In the genomic region with DNA sequence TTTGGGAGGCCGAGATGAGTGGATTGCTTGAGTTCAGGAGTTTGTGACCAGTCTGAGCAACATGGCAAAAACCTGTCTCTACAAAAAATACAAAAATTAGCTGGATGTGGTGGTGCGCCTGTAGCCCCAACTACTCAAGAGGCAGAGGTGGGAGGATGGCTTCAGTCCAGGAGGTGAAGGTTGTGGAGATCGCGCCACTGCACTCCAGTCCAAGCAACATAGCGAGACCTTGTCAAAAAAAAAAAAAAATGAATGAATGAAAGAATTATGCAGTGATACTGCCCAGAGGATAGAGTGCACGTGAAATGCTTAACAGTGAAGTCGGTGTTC, we compare ENCODE assay signal across 1 cellular context.
A peak's percentile ranks its signal among the peaks of the same experiment; 100 is the strongest.
TF ChIP-seq lines count a peak whose summit lies in the region.

No MANE protein-coding gene starts in this region.

TF ChIP-seq in K562, 482 proteins besides CTCF, POLR2A, EP300 and RAD21:
- no peak for TF ChIP-seq POLR2G (IDR thresholded peaks at IDR 0.05; ENCODE audit: low read depth, low read length)
- peak; percentile 57; the same call in 1 of the 2 replicates for TF ChIP-seq LARP7 (IDR thresholded peaks at IDR 0.05)
- TF ChIP-seq ZNF282 (CRISPR knock-in tag; IDR thresholded peaks at IDR 0.05): no peak
- TF ChIP-seq FOXK2 (conservative IDR thresholded peaks at IDR 0.05 in 1 of 2, IDR thresholded peaks at IDR 0.05 in 1 of 2; ENCODE audit: low read depth in 2 of 2): no peak
- TF ChIP-seq, protein P1, sequence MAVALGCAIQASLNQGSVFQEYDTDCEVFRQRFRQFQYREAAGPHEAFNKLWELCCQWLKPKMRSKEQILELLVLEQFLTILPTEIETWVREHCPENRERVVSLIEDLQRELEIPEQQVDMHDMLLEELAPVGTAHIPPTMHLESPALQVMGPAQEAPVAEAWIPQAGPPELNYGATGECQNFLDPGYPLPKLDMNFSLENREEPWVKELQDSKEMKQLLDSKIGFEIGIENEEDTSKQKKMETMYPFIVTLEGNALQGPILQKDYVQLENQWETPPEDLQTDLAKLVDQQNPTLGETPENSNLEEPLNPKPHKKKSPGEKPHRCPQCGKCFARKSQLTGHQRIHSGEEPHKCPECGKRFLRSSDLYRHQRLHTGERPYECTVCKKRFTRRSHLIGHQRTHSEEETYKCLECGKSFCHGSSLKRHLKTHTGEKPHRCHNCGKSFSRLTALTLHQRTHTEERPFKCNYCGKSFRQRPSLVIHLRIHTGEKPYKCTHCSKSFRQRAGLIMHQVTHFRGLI (CRISPR knock-in tag; IDR thresholded peaks at IDR 0.05): no peak
- TF ChIP-seq E2F3 (CRISPR knock-in tag; IDR thresholded peaks at IDR 0.05): no peak
- TF ChIP-seq RHOXF2B (CRISPR knock-in tag; conservative IDR thresholded peaks at IDR 0.05): no peak
- TF ChIP-seq NFIC (IDR thresholded peaks at IDR 0.05): peak; percentile 45; the same call in 1 of the 2 replicates
- TF ChIP-seq, protein P2, sequence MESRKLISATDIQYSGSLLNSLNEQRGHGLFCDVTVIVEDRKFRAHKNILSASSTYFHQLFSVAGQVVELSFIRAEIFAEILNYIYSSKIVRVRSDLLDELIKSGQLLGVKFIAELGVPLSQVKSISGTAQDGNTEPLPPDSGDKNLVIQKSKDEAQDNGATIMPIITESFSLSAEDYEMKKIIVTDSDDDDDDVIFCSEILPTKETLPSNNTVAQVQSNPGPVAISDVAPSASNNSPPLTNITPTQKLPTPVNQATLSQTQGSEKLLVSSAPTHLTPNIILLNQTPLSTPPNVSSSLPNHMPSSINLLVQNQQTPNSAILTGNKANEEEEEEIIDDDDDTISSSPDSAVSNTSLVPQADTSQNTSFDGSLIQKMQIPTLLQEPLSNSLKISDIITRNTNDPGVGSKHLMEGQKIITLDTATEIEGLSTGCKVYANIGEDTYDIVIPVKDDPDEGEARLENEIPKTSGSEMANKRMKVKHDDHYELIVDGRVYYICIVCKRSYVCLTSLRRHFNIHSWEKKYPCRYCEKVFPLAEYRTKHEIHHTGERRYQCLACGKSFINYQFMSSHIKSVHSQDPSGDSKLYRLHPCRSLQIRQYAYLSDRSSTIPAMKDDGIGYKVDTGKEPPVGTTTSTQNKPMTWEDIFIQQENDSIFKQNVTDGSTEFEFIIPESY (CRISPR knock-in tag; IDR thresholded peaks at IDR 0.05): peak; percentile 30; the same call in 1 of the 2 replicates
- TF ChIP-seq, protein P3, sequence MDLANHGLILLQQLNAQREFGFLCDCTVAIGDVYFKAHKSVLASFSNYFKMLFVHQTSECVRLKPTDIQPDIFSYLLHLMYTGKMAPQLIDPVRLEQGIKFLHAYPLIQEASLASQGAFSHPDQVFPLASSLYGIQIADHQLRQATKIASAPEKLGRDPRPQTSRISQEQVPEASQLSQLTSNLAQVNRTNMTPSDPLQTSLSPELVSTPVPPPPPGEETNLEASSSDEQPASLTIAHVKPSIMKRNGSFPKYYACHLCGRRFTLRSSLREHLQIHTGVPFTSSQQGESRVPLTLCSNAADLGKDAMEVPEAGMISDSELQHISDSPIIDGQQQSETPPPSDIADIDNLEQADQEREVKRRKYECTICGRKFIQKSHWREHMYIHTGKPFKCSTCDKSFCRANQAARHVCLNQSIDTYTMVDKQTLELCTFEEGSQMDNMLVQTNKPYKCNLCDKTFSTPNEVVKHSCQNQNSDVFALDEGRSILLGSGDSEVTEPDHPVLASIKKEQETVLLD (IDR thresholded peaks at IDR 0.05): peak; percentile 18; the same call in 1 of the 2 replicates
- TF ChIP-seq, protein P4, sequence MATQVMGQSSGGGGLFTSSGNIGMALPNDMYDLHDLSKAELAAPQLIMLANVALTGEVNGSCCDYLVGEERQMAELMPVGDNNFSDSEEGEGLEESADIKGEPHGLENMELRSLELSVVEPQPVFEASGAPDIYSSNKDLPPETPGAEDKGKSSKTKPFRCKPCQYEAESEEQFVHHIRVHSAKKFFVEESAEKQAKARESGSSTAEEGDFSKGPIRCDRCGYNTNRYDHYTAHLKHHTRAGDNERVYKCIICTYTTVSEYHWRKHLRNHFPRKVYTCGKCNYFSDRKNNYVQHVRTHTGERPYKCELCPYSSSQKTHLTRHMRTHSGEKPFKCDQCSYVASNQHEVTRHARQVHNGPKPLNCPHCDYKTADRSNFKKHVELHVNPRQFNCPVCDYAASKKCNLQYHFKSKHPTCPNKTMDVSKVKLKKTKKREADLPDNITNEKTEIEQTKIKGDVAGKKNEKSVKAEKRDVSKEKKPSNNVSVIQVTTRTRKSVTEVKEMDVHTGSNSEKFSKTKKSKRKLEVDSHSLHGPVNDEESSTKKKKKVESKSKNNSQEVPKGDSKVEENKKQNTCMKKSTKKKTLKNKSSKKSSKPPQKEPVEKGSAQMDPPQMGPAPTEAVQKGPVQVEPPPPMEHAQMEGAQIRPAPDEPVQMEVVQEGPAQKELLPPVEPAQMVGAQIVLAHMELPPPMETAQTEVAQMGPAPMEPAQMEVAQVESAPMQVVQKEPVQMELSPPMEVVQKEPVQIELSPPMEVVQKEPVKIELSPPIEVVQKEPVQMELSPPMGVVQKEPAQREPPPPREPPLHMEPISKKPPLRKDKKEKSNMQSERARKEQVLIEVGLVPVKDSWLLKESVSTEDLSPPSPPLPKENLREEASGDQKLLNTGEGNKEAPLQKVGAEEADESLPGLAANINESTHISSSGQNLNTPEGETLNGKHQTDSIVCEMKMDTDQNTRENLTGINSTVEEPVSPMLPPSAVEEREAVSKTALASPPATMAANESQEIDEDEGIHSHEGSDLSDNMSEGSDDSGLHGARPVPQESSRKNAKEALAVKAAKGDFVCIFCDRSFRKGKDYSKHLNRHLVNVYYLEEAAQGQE (CRISPR knock-in tag; IDR thresholded peaks at IDR 0.05; ENCODE audit: low read depth): 0 out of 2 replicates have a peak, but pooled peaks have one; percentile 8
- TF ChIP-seq ZNF184 (CRISPR knock-in tag; IDR thresholded peaks at IDR 0.05): no peak
- no peak for TF ChIP-seq KLF16 (IDR thresholded peaks at IDR 0.05)
- TF ChIP-seq ZNF766 (CRISPR knock-in tag; conservative IDR thresholded peaks at IDR 0.05): 0 out of 2 replicates have a peak, but pooled peaks have one; percentile 31
- TF ChIP-seq, protein P5, sequence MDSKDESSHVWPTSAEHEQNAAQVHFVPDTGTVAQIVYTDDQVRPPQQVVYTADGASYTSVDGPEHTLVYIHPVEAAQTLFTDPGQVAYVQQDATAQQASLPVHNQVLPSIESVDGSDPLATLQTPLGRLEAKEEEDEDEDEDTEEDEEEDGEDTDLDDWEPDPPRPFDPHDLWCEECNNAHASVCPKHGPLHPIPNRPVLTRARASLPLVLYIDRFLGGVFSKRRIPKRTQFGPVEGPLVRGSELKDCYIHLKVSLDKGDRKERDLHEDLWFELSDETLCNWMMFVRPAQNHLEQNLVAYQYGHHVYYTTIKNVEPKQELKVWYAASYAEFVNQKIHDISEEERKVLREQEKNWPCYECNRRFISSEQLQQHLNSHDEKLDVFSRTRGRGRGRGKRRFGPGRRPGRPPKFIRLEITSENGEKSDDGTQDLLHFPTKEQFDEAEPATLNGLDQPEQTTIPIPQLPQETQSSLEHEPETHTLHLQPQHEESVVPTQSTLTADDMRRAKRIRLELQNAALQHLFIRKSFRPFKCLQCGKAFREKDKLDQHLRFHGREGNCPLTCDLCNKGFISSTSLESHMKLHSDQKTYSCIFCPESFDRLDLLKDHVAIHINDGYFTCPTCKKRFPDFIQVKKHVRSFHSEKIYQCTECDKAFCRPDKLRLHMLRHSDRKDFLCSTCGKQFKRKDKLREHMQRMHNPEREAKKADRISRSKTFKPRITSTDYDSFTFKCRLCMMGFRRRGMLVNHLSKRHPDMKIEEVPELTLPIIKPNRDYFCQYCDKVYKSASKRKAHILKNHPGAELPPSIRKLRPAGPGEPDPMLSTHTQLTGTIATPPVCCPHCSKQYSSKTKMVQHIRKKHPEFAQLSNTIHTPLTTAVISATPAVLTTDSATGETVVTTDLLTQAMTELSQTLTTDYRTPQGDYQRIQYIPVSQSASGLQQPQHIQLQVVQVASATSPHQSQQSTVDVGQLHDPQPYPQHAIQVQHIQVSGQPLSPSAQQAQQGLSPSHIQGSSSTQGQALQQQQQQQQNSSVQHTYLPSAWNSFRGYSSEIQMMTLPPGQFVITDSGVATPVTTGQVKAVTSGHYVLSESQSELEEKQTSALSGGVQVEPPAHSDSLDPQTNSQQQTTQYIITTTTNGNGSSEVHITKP (IDR thresholded peaks at IDR 0.05; ENCODE audit: partially characterized antibody): peak; percentile 6
- TF ChIP-seq EHMT2 (IDR thresholded peaks at IDR 0.05): peak; percentile 35; the same call in 1 of the 2 replicates
- TF ChIP-seq MIER1 (IDR thresholded peaks at IDR 0.05; ENCODE audit: low read depth): peak; percentile 33; the same call in 1 of the 2 replicates
- no peak for TF ChIP-seq NR2C2 (CRISPR knock-in tag; IDR thresholded peaks at IDR 0.05)
- TF ChIP-seq NR2C2 (tag; IDR thresholded peaks at IDR 0.05): 0 out of 2 replicates have a peak, but pooled peaks have one; percentile 92
- peak; percentile 56 for TF ChIP-seq OTX1 (CRISPR knock-in tag; IDR thresholded peaks at IDR 0.05)
- TF ChIP-seq, protein P6, sequence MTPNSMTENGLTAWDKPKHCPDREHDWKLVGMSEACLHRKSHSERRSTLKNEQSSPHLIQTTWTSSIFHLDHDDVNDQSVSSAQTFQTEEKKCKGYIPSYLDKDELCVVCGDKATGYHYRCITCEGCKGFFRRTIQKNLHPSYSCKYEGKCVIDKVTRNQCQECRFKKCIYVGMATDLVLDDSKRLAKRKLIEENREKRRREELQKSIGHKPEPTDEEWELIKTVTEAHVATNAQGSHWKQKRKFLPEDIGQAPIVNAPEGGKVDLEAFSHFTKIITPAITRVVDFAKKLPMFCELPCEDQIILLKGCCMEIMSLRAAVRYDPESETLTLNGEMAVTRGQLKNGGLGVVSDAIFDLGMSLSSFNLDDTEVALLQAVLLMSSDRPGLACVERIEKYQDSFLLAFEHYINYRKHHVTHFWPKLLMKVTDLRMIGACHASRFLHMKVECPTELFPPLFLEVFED (CRISPR knock-in tag; conservative IDR thresholded peaks at IDR 0.05): 0 out of 2 replicates have a peak, but pooled peaks have one; percentile 19
- no peak for TF ChIP-seq SMARCB1 (IDR thresholded peaks at IDR 0.05; ENCODE audit: insufficient read length, low read depth)
- TF ChIP-seq SMC3 (conservative IDR thresholded peaks at IDR 0.05; ENCODE audit: insufficient read depth, low read depth, low read length): no peak
- peak; percentile 15; the same call in 1 of the 2 replicates for TF ChIP-seq BHLHE40 (IDR thresholded peaks at IDR 0.05; ENCODE audit: low read length)
- no peak for TF ChIP-seq RBM39 (optimal IDR thresholded peaks at IDR 0.05; ENCODE audit: low read depth, low read length)
- 0 out of 2 replicates have a peak, but pooled peaks have one; percentile 32 for TF ChIP-seq HDGF (IDR thresholded peaks at IDR 0.05)
